Comparison of ENCODE assay signal across 9 cellular contexts in the genomic region with DNA sequence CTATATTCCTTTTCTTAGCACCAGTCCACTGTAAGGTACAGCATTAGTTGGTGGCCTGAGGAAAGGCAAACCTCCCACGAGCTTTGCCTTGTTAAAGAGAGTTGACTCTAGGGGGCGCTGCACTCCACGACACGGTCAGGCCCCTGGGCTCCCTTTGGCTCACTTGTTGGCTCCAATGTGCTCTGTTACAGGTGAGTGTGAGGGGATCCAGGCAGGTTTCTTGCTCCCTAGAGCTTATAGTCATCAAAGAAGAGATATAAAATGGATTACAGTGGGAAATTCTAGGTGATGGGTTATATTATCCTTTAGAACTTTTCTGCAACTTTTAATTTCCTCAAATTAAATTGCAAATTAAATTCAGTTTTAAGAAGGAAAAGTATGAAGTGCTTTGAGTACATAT. TPM values are rescaled to one million over a fixed set of nuclear protein-coding genes. Genes with fewer than 3 reads are reported as not detected.
DNase-seq lines count a peak whose midpoint lies in the region; ATAC-seq and TF ChIP-seq lines count a peak whose summit lies in the region.
"Had no signal": no experiment of that assay in that cellular context is flagged by ENCODE, and none has a peak within 500 bp of the region (broad histone marks: within the 10 kb centered on the region; RNA-seq: fewer than 3 reads in every experiment).

No MANE protein-coding gene starts in this region.

- H3K9me3 ChIP-seq in lower lobe of right lung = no peaks in the 10 kb centered on the region

- no peaks in the 10 kb centered on the region for H3K36me3 ChIP-seq in lower lobe of right lung

- H3K4me1 ChIP-seq in lower lobe of right lung = peaks cover 8% of the 10 kb centered on the region

- intact Hi-C loops in dorsolateral prefrontal cortex (cut with DNase I) (loop anchor here (2.0 to 10.0 kb wide), 7 partner anchors 192 to 482 kb away; a partner anchor contains a TSS), lower lobe of right lung (cut with DNase I) (no loop called here)

- no peak overlapping the region for H3K4me3 ChIP-seq in dorsolateral prefrontal cortex
- no peak overlapping the region for H3K4me3 ChIP-seq in lower lobe of right lung

- H3K27me3 ChIP-seq in dorsolateral prefrontal cortex (no peaks in the 10 kb centered on the region), lower lobe of right lung (ENCODE audit: low read depth) (no peaks in the 10 kb centered on the region)

- DNase-seq in Caki2 (ENCODE audit: low read depth) = peak; percentile 77
- peak; percentile 92 for DNase-seq in NCI-H69 (lab: John Stamatoyannopoulos, UW)
- peak; percentile 78 to 80 for DNase-seq in activated CD4-positive, alpha-beta T cell treated with anti-CD3 and anti-CD28 coated beads, Interleukin-2, amount 50 U/mL, for 4 hours
- DNase-seq in dorsolateral prefrontal cortex = peak; percentile 66 to 87 (median 78)
- peak; percentile 79 for DNase-seq in lower lobe of right lung
- DNase-seq in stimulated activated CD8-positive, alpha-beta memory T cell treated with anti-CD3 and anti-CD28 coated beads, Interleukin-12 subunit alpha, Interleukin-12 subunit beta, amount 100 ng/mL, for 4 hours (ENCODE audit: low read depth) = peak; percentile 54

- ATAC-seq in HG03439 (IDR thresholded peaks at IDR 0.05; ENCODE audit: unreplicated experiment) (peak; percentile 32), lower lobe of right lung (peak; percentile 45 to 61), HG03095 (IDR thresholded peaks at IDR 0.05; ENCODE audit: unreplicated experiment) (no peak)

- in situ Hi-C loops in Caki2 (cut with HindIII; ENCODE audit: low pct_unique_long_range_greater_than_20kb, low sequenced_read_pairs) = no loop called here

- TF ChIP-seq CTCF in dorsolateral prefrontal cortex (IDR thresholded peaks at IDR 0.05 in 54 of 56, conservative IDR thresholded peaks at IDR 0.05 in 2 of 56; ENCODE audit: low read depth in 1 of 56, partially characterized antibody in 56 of 56) = peak; percentile 61 to 94 (median 86)
- peak; percentile 80 for TF ChIP-seq CTCF in lower lobe of right lung (IDR thresholded peaks at IDR 0.05)

- H3K27ac ChIP-seq in dorsolateral prefrontal cortex (no peak overlapping the region), lower lobe of right lung (peak overlapping the region; percentile 6)

RNA-seq across cellular contexts. Expression of a gene that starts 3.7 kb away (rescaled TPM):
- not detected in 2 replicates for total RNA-seq in Caki2 (2014; rRNA removed; shearing (Covaris generic); ENCODE audit: low replicate concordance)
- under 1 TPM in 4 of 120 experiments, not detected in 116; 0.03 to 0.36 (median 0.06) TPM for total RNA-seq in dorsolateral prefrontal cortex
- total RNA-seq in lower lobe of right lung = not detected
- total RNA-seq: T-helper 1 cell treated with Interleukin-12 subunit alpha and Interleukin-12 subunit beta and Interleukin-4 antibody, amounts not matched to agents 30 ng/mL and 1 ng/mL, for 36 hours had no signal

RNA-seq across cellular contexts. Expression of a gene that starts 4.3 kb away (rescaled TPM):
- 35.9 and 39.9 TPM in 2 replicates for total RNA-seq in Caki2 (2014; rRNA removed; shearing (Covaris generic); ENCODE audit: low replicate concordance)
- total RNA-seq in dorsolateral prefrontal cortex (10 to 100 TPM; 27.0 to 62.5 (median 41.4) TPM), lower lobe of right lung (63.2 TPM)
